8 cellular contexts compared by ENCODE assay signal in the genomic region with DNA sequence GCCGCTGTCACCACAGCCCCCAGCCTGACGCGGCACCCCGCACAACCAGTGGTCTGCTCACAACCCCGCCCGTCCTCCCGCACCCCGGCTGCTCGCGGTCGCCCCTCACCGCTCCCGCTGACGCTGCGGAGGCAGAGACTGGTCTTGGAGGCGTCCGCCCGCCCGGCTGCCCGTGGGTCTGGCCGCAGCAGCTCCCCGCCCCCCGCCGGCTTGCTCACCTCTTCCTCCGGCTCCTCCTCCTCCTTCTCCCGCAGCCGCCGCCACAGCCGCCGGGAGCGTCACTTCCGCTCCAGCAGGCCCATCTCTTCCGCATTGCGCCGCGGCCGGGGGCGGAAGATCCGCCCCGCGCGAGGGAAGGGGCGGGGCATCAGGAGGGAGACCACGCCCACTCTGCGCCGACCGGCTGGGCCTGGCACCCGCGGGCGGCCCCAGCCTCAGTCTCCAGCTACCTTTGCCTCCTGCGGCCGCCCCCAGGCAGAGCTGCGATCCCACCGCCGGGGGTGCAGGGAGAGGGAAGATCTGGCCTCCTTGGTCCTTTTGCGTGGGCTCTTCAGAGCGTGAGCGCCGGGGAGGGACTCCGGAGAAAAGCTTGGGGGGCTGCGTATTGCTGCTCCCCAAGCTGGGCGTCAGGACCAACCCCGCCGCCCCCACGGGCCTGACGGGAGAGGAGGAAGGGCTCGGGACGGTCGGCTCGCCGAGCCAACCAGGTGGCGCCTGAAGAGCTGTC. TPM values are rescaled to one million over a fixed set of nuclear protein-coding genes. Genes with fewer than 3 reads are reported as not detected.
DNase-seq lines count a peak whose midpoint lies in the region; ATAC-seq, FAIRE-seq and TF ChIP-seq lines count a peak whose summit lies in the region.

A gene with protein sequence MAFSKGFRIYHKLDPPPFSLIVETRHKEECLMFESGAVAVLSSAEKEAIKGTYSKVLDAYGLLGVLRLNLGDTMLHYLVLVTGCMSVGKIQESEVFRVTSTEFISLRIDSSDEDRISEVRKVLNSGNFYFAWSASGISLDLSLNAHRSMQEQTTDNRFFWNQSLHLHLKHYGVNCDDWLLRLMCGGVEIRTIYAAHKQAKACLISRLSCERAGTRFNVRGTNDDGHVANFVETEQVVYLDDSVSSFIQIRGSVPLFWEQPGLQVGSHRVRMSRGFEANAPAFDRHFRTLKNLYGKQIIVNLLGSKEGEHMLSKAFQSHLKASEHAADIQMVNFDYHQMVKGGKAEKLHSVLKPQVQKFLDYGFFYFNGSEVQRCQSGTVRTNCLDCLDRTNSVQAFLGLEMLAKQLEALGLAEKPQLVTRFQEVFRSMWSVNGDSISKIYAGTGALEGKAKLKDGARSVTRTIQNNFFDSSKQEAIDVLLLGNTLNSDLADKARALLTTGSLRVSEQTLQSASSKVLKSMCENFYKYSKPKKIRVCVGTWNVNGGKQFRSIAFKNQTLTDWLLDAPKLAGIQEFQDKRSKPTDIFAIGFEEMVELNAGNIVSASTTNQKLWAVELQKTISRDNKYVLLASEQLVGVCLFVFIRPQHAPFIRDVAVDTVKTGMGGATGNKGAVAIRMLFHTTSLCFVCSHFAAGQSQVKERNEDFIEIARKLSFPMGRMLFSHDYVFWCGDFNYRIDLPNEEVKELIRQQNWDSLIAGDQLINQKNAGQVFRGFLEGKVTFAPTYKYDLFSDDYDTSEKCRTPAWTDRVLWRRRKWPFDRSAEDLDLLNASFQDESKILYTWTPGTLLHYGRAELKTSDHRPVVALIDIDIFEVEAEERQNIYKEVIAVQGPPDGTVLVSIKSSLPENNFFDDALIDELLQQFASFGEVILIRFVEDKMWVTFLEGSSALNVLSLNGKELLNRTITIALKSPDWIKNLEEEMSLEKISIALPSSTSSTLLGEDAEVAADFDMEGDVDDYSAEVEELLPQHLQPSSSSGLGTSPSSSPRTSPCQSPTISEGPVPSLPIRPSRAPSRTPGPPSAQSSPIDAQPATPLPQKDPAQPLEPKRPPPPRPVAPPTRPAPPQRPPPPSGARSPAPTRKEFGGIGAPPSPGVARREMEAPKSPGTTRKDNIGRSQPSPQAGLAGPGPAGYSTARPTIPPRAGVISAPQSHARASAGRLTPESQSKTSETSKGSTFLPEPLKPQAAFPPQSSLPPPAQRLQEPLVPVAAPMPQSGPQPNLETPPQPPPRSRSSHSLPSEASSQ (N-terminal part only) (minus strand): TSS at position 286 of the 727 bp plus-strand sequence. CDS start 1,118 bp downstream, outside the sequence.

- DNase-seq in ELF-1 (ENCODE audit: low read depth, low spot score), result peak; percentile 97
- DNase-seq in H54 (ENCODE audit: insufficient read length, low spot score), result peak; percentile 96
- DNase-seq in LoVo (ENCODE audit: low spot score), result peak; percentile 96
- peak; percentile 91 for DNase-seq in RWPE1 (ENCODE audit: low spot score)
- DNase-seq in fibroblast of lung (ENCODE audit: low read depth in 2 of 2), result peak; percentile 91 to 94
- DNase-seq in natural killer cell, result peak; percentile 95
- DNase-seq in stimulated activated naive CD4-positive, alpha-beta T cell (lab: John Stamatoyannopoulos, UW), result peak; percentile 87 to 93 (median 90)

- H3K27ac ChIP-seq in RWPE1, result peak within 1 kb of the TSS; percentile 88
- H3K27ac ChIP-seq in fibroblast of lung (ENCODE audit: insufficient read depth, low read length), result peak within 1 kb of the TSS; percentile 87

- H4K20me1 ChIP-seq in fibroblast of lung (ENCODE audit: control insufficient read depth, extremely low read depth, insufficient read depth, low read length), result no peaks in the 10 kb centered on the region

- peaks cover 6% of the 10 kb centered on the region for H3K79me2 ChIP-seq in fibroblast of lung (ENCODE audit: control insufficient read depth, insufficient read depth, low read length)

- H2AFZ ChIP-seq in fibroblast of lung (ENCODE audit: low read length), result peak within 1 kb of the TSS; percentile 96

- H3K27ac Mint-ChIP-seq in activated T-helper 17 cell treated with anti-CD3 and anti-CD28 coated beads, Interleukin-2, amount 50 U/mL, for 72 hours, result peak within 1 kb of the TSS; percentile 93
- peak within 1 kb of the TSS; percentile 85 to 96 for H3K27ac Mint-ChIP-seq in natural killer cell

- peaks cover 40% of the 10 kb centered on the region for H3K36me3 Mint-ChIP-seq in activated T-helper 17 cell treated with anti-CD3 and anti-CD28 coated beads, Interleukin-2, amount 50 U/mL, for 72 hours (ENCODE audit: low read depth)
- H3K36me3 Mint-ChIP-seq in natural killer cell, result no peaks in the 10 kb centered on the region

- no peak for FAIRE-seq in H54 (lab: Jason Lieb, UNC)

- POLR2A ChIA-PET in RWPE1 (lab: Yijun Ruan, JAX; ENCODE audit: low non-redundant PET), result no interaction called here

- peaks cover 3% of the 10 kb centered on the region for H3K9me3 Mint-ChIP-seq in activated T-helper 17 cell treated with anti-CD3 and anti-CD28 coated beads, Interleukin-2, amount 50 U/mL, for 72 hours
- H3K9me3 Mint-ChIP-seq in natural killer cell, result no peaks in the 10 kb centered on the region

- peak within 1 kb of the TSS; percentile 92 for H3K4me3 Mint-ChIP-seq in activated T-helper 17 cell treated with anti-CD3 and anti-CD28 coated beads, Interleukin-2, amount 50 U/mL, for 72 hours
- peak within 1 kb of the TSS; percentile 95 for H3K4me3 Mint-ChIP-seq in natural killer cell

- peak; percentile 88 for TF ChIP-seq POLR2A in H54 (IDR thresholded peaks at IDR 0.05; ENCODE audit: low read depth, low read length)

- H3K4me1 ChIP-seq in fibroblast of lung (ENCODE audit: control insufficient read depth, extremely low read depth, insufficient read depth, low read length), result peaks cover 2% of the 10 kb centered on the region

- H3K4me1 Mint-ChIP-seq in activated T-helper 17 cell treated with anti-CD3 and anti-CD28 coated beads, Interleukin-2, amount 50 U/mL, for 72 hours, result peaks cover 16% of the 10 kb centered on the region
- peaks cover 31 to 32% of the 10 kb centered on the region in 2 donors for H3K4me1 Mint-ChIP-seq in natural killer cell

- CTCF ChIA-PET in RWPE1 (lab: Yijun Ruan, JAX), result interaction anchor here (0.7 kb wide), 1 partner anchor 23 kb away, joined by 6 read pairs; no protein-coding TSS in a partner anchor

- peak within 1 kb of the TSS; percentile 90 for H3K9ac ChIP-seq in fibroblast of lung (ENCODE audit: insufficient read depth, low read length)

- no peak for TF ChIP-seq CTCF in RWPE1 (conservative IDR thresholded peaks at IDR 0.05; ENCODE audit: low read depth)
- no peak for TF ChIP-seq CTCF in fibroblast of lung (conservative IDR thresholded peaks at IDR 0.05 in 1 of 2, IDR thresholded peaks at IDR 0.05 in 1 of 2; ENCODE audit: low read depth in 1 of 2, low read length in 2 of 2)
- no peak for TF ChIP-seq CTCF in natural killer cell (IDR thresholded peaks at IDR 0.05)

- peak; percentile 93 for ATAC-seq in activated T-helper 17 cell treated with anti-CD3 and anti-CD28 coated beads, Interleukin-2, amount 50 U/mL, for 72 hours (replicated peaks)
- ATAC-seq in natural killer cell, result peak; percentile 88 to 97 (median 92)

- peak within 1 kb of the TSS; percentile 68 to 98 (median 82) for H3K4me3 ChIP-seq in fibroblast of lung (replicated peaks in 1 of 4; ENCODE audit: control extremely low read depth in 1 of 4, insufficient read depth in 1 of 4, low read depth in 3 of 4, low read length in 4 of 4)

- intact Hi-C loops in natural killer cell (cut with micrococcal nuclease), result loop anchor here (1.0 to 5.0 kb wide), 3 partner anchors 43 to 914 kb away; a partner anchor contains a TSS

- no peaks in the 10 kb centered on the region for H3K27me3 ChIP-seq in fibroblast of lung (ENCODE audit: control insufficient read depth, insufficient read depth, low read length)

- H3K9me3 ChIP-seq in fibroblast of lung (ENCODE audit: control insufficient read depth, insufficient read depth, low read depth, low read length), result no peaks in the 10 kb centered on the region

- H3K36me3 ChIP-seq in fibroblast of lung (ENCODE audit: control insufficient read depth, insufficient read depth, low read length), result no peaks in the 10 kb centered on the region

- no peaks in the 10 kb centered on the region for H3K27me3 Mint-ChIP-seq in activated T-helper 17 cell treated with anti-CD3 and anti-CD28 coated beads, Interleukin-2, amount 50 U/mL, for 72 hours
- H3K27me3 Mint-ChIP-seq in natural killer cell (ENCODE audit: low read depth in 2 of 2), result no peaks in the 10 kb centered on the region

- peak within 1 kb of the TSS; percentile 95 for H3K4me2 ChIP-seq in fibroblast of lung (ENCODE audit: extremely low read depth, insufficient read depth, low read length)

RNA-seq across cellular contexts. Expression of the gene that starts here (rescaled TPM):
- 10 to 100 TPM; 13.8 to 22.5 TPM for total RNA-seq in activated T-helper 17 cell treated with anti-CD3 and anti-CD28 coated beads, Interleukin-2, amount 50 U/mL, for 72 hours
- total RNA-seq in fibroblast of lung (4.6 and 6.1 TPM in 2 replicates), natural killer cell (10 to 100 TPM; 16.2 to 22.4 (median 20.1) TPM)
- 8.1 and 10.4 TPM in 2 replicates for polyA plus RNA-seq in fibroblast of lung
- 5.0 and 7.8 TPM in 2 replicates for polyA plus RNA-seq in fibroblast of lung (2012)
- polyA minus RNA-seq in fibroblast of lung (ENCODE audit: low replicate concordance), result 18.0 and 23.6 TPM in 2 replicates

Comparison
In these comparisons a context has a peak if more than half of its experiments do, and no peak if none do; other contexts are left out.
1. Peak in every context shown above with its lines: DNase-seq, ATAC-seq, H3K4me3 ChIP-seq and H3K27ac ChIP-seq.